Comparison of ENCODE assay signal across 26 cellular contexts in the genomic region with DNA sequence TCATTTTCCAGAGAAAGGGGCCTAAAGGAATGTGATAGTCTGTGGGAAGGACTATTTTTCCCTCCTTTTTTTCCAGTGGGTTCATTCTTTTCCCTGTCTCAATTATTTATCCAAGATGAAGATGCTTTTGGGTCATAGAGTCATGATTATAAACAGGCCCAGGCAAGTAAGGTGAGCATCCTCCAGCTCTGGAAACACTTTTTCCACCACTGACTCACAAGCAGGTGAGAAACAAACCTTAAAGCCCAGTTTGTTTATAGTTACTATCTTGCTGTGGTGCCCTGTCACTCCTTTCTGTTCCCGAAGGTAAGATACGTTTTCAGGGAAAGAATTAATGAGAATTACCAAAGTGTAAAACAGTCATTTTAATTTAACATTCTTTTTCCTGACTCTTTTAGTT.
"Had no signal": no experiment of that assay in that cellular context is flagged by ENCODE, and none has a peak within 500 bp of the region (broad histone marks: within the 10 kb centered on the region; RNA-seq: fewer than 3 reads in every experiment).

No MANE protein-coding gene starts in this region.

- H3K4me1 ChIP-seq: colonic mucosa, esophagus squamous epithelium had no signal

- ATAC-seq: activated CD4-positive, CD25-positive, alpha-beta regulatory T cell treated with anti-CD3 and anti-CD28 coated beads, Interleukin-2, amount 50 U/mL, for 24 hours; activated CD8-positive, alpha-beta T cell treated with anti-CD3 and anti-CD28 coated beads for 36 hours; T-helper 17 cell had no signal

- DNase-seq: activated B cell treated with CpG ODN at 0.5 μM for 24 hours; activated CD4-positive, alpha-beta T cell treated with anti-CD3 and anti-CD28 coated beads for 48 hours; activated CD4-positive, alpha-beta T cell treated with anti-CD3 and anti-CD28 coated beads, Interleukin-2, amount 50 U/mL, for 1 hour; activated CD4-positive, alpha-beta T cell treated with anti-CD3 and anti-CD28 coated beads, Interleukin-2, amount 50 U/mL, for 48 hours; activated CD8-positive, alpha-beta memory T cell treated with anti-CD3 and anti-CD28 coated beads for 24 hours; activated CD8-positive, alpha-beta T cell treated with anti-CD3 and anti-CD28 coated beads for 36 hours; activated gamma-delta T cell; activated naive CD4-positive, alpha-beta T cell; activated naive CD4-positive, alpha-beta T cell treated with anti-CD3 and anti-CD28 coated beads, Interleukin-2, amount 50 U/mL, for 16 hours; activated T-cell treated with anti-CD3 and anti-CD28 coated beads, Interleukin-2, amount 50 U/mL, for 48 hours; amniotic stem cell; anterior cingulate cortex; brain microvascular endothelial cell; caudate nucleus; colonic mucosa; dorsolateral prefrontal cortex; effector memory CD4-positive, alpha-beta T cell; endodermal cell; esophagus squamous epithelium; head of caudate nucleus; T-helper 1 cell; T-helper 17 cell; T1000; WERI-Rb-1 had no signal

- H3K36me3 ChIP-seq: brain microvascular endothelial cell, colonic mucosa, esophagus squamous epithelium, WERI-Rb-1 had no signal

- H3K27ac ChIP-seq: brain microvascular endothelial cell, colonic mucosa, dorsolateral prefrontal cortex, esophagus squamous epithelium, WERI-Rb-1 had no signal

- H3K4me3 ChIP-seq: colonic mucosa, dorsolateral prefrontal cortex, esophagus squamous epithelium had no signal

- H3K9me3 ChIP-seq: colonic mucosa, esophagus squamous epithelium had no signal

- H3K27me3 ChIP-seq: brain microvascular endothelial cell, colonic mucosa, dorsolateral prefrontal cortex, esophagus squamous epithelium had no signal

- FAIRE-seq: frontal cortex had no signal
